In genomic region chr1:46595127-46595526, GRCh38 we compare ENCODE assay signal across 13 cellular contexts. TPM values are rescaled to one million over a fixed set of nuclear protein-coding genes. Genes with fewer than 3 reads are reported as not detected.
DNase-seq lines count a peak whose midpoint lies in the region; ATAC-seq and TF ChIP-seq lines count a peak whose summit lies in the region.
"Had no signal": no experiment of that assay in that cellular context is flagged by ENCODE, and none has a peak within 500 bp of the region (broad histone marks: within the 10 kb centered on the region; RNA-seq: fewer than 3 reads in every experiment).

No MANE protein-coding gene starts in this region.

- TF ChIP-seq CTCF in NB4 (IDR thresholded peaks at IDR 0.05; ENCODE audit: low read depth, low read length): no peak

- H3K27me3 Mint-ChIP-seq in dendritic cell treated with granulocyte-macrophage colony-stimulating factor and Interleukin-4, amounts not matched to agents 40 ng/mL and 50 ng/mL, for 4 days: no peaks in the 10 kb centered on the region
- H3K27me3 Mint-ChIP-seq in activated T-cell treated with anti-CD3 and anti-CD28 coated beads, Interleukin-2, amount 50 U/mL, for 4 hours (ENCODE audit: low read depth): no peaks in the 10 kb centered on the region

- H3K4me1 Mint-ChIP-seq in dendritic cell treated with granulocyte-macrophage colony-stimulating factor and Interleukin-4, amounts not matched to agents 40 ng/mL and 50 ng/mL, for 4 days (ENCODE audit: low read depth): peaks cover 96% of the 10 kb centered on the region
- peaks cover 48% of the 10 kb centered on the region for H3K4me1 Mint-ChIP-seq in activated T-cell treated with anti-CD3 and anti-CD28 coated beads, Interleukin-2, amount 50 U/mL, for 4 hours (ENCODE audit: low read depth)

- ATAC-seq in activated T-cell treated with anti-CD3 and anti-CD28 coated beads, Interleukin-2, amount 50 U/mL, for 4 hours: no peak
- ATAC-seq in GM21360 (IDR thresholded peaks at IDR 0.05; ENCODE audit: unreplicated experiment) (no peak), GM18867 (IDR thresholded peaks at IDR 0.05; ENCODE audit: unreplicated experiment) (no peak)

- peak overlapping the region; percentile 89 for H3K27ac Mint-ChIP-seq in dendritic cell treated with granulocyte-macrophage colony-stimulating factor and Interleukin-4, amounts not matched to agents 40 ng/mL and 50 ng/mL, for 4 days

- DNase-seq in C1 segment of cervical spinal cord (lab: John Stamatoyannopoulos, UW): peak in 8 of 14 donors; percentile 11 to 51 (median 33)
- peak; percentile 84 for DNase-seq in NB4 (ENCODE audit: low read depth)
- DNase-seq in myocyte (ENCODE audit: low read depth): peak; percentile 12
- no peak for DNase-seq in activated T-cell treated with anti-CD3 and anti-CD28 coated beads, Interleukin-2, amount 50 U/mL, for 4 hours
- DNase-seq in GOT3 (lab: John Stamatoyannopoulos, UW): no peak
- DNase-seq: activated CD4-positive, CD25-positive, alpha-beta regulatory T cell; COR-L47; NCI-H1105; ovary had no signal

- H3K4me3 ChIP-seq in NB4 (ENCODE audit: low read depth, low read length): no peak overlapping the region
- H3K4me3 ChIP-seq: ovary had no signal

- H3K36me3 Mint-ChIP-seq in dendritic cell treated with granulocyte-macrophage colony-stimulating factor and Interleukin-4, amounts not matched to agents 40 ng/mL and 50 ng/mL, for 4 days (ENCODE audit: low read depth): peaks cover 82% of the 10 kb centered on the region
- H3K36me3 Mint-ChIP-seq in activated T-cell treated with anti-CD3 and anti-CD28 coated beads, Interleukin-2, amount 50 U/mL, for 4 hours (ENCODE audit: insufficient read depth): peaks cover 40% of the 10 kb centered on the region

- intact Hi-C loops in dendritic cell treated with granulocyte-macrophage colony-stimulating factor and Interleukin-4, amounts not matched to agents 40 ng/mL and 50 ng/mL, for 4 days (cut with micrococcal nuclease): no loop called here

- no peak for TF ChIP-seq POLR2A in NB4 (IDR thresholded peaks at IDR 0.05; ENCODE audit: extremely low read depth, insufficient read length)

- no peaks in the 10 kb centered on the region for H3K9me3 Mint-ChIP-seq in dendritic cell treated with granulocyte-macrophage colony-stimulating factor and Interleukin-4, amounts not matched to agents 40 ng/mL and 50 ng/mL, for 4 days
- H3K9me3 Mint-ChIP-seq in activated T-cell treated with anti-CD3 and anti-CD28 coated beads, Interleukin-2, amount 50 U/mL, for 4 hours: no peaks in the 10 kb centered on the region

- peak overlapping the region; percentile 51 for H3K4me3 Mint-ChIP-seq in dendritic cell treated with granulocyte-macrophage colony-stimulating factor and Interleukin-4, amounts not matched to agents 40 ng/mL and 50 ng/mL, for 4 days
- no peak overlapping the region for H3K4me3 Mint-ChIP-seq in activated T-cell treated with anti-CD3 and anti-CD28 coated beads, Interleukin-2, amount 50 U/mL, for 4 hours

RNA-seq across cellular contexts. Expression of gene MKNK1, which starts 8.9 kb away (rescaled TPM):
- total RNA-seq in myocyte: 15.2 and 15.4 TPM in 2 replicates
- polyA plus RNA-seq in myocyte (2012): 30.6 TPM
- total RNA-seq in activated T-cell treated with anti-CD3 and anti-CD28 coated beads, Interleukin-2, amount 50 U/mL, for 4 hours: 10 to 100 TPM; 21.1 to 26.1 (median 21.6) TPM

RNA-seq across cellular contexts. Expression of gene MOB3C, which starts 21.5 kb away (rescaled TPM):
- total RNA-seq in myocyte: 13.3 and 14.5 TPM in 2 replicates
- 9.5 TPM for polyA plus RNA-seq in myocyte (2012)
- total RNA-seq in activated T-cell treated with anti-CD3 and anti-CD28 coated beads, Interleukin-2, amount 50 U/mL, for 4 hours: 10 to 100 TPM in 2 of 3 donors, 1 to 10 TPM in 1; 8.3 to 11.9 (median 11.0) TPM

RNA-seq across cellular contexts. Expression of gene KNCN, which starts 43.7 kb away (rescaled TPM):
- total RNA-seq in myocyte: not detected in 2 replicates
- not detected for polyA plus RNA-seq in myocyte (2012)
- not detected for total RNA-seq in activated T-cell treated with anti-CD3 and anti-CD28 coated beads, Interleukin-2, amount 50 U/mL, for 4 hours
- polyA plus RNA-seq: adipose tissue, ovary had no signal

Comparison
In these comparisons a context has a peak if more than half of its experiments do, and no peak if none do; other contexts are left out.
1. DNase-seq: peak in C1 segment of cervical spinal cord (8 of 14), NB4 (single experiment) and myocyte (single experiment); none in activated T-cell treated with anti-CD3 and anti-CD28 coated beads, Interleukin-2, amount 50 U/mL, for 4 hours (single experiment) and GOT3 (single experiment).